ENCODE assay signal across 1 cellular context in genomic region chr7:130473289-130473688, GRCh38.
TF ChIP-seq lines count a peak whose summit lies in the region.

No MANE protein-coding gene starts in this region.

TF ChIP-seq in K562, 482 proteins besides CTCF, POLR2A, EP300 and RAD21:
- TF ChIP-seq ZBTB49 (CRISPR knock-in tag; IDR thresholded peaks at IDR 0.05; ENCODE audit: borderline replicate concordance) (no peak), MEIS2 (IDR thresholded peaks at IDR 0.05; ENCODE audit: partially characterized antibody) (peak; percentile 16), PKNOX1 (IDR thresholded peaks at IDR 0.05) (0 out of 2 replicates have a peak, but pooled peaks have one; percentile 14)
